ENCODE assay signal across 14 cellular contexts in genomic region chr18:25518716-25519053, GRCh38.
DNase-seq lines count a peak whose midpoint lies in the region; ATAC-seq lines count a peak whose summit lies in the region.
"Had no signal": no experiment of that assay in that cellular context is flagged by ENCODE, and none has a peak within 500 bp of the region (broad histone marks: within the 10 kb centered on the region; RNA-seq: fewer than 3 reads in every experiment).

No MANE protein-coding gene starts in this region.

- ATAC-seq in GM18508 (IDR thresholded peaks at IDR 0.05; ENCODE audit: insufficient read depth, unreplicated experiment) (peak; percentile 98), GM21526 (IDR thresholded peaks at IDR 0.05; ENCODE audit: low FRiP score, unreplicated experiment) (peak; percentile 98), HG03139 (IDR thresholded peaks at IDR 0.05; ENCODE audit: unreplicated experiment) (peak; percentile 95)
- ATAC-seq: activated T-helper 17 cell treated with anti-CD3 and anti-CD28 coated beads, Interleukin-2, amount 50 U/mL, for 72 hours had no signal

- DNase-seq in RPMI8226, result peak; percentile 58
- DNase-seq in NCI-H2171 (lab: John Stamatoyannopoulos, UW), result no peak
- no peak for DNase-seq in epidermal melanocyte (ENCODE audit: insufficient read length, low spot score)
- DNase-seq in occipital lobe (lab: John Stamatoyannopoulos, UW), result no peak
- DNase-seq in 8988T, result no peak
- DNase-seq: CD4-positive, alpha-beta memory T cell; NCI-H1694 treated with DMSO at 0.1 percent for 48 hours; nephron progenitor cell; stimulated activated CD4-positive, alpha-beta T cell treated with anti-CD3 and anti-CD28 coated beads, Interleukin-2, amount 100 ng/mL, for 48 hours; transverse colon had no signal
